Comparison of ENCODE assay signal across 6 cellular contexts in genomic region chr3:135084976-135085375, GRCh38.
"Had no signal": no experiment of that assay in that cellular context is flagged by ENCODE, and none has a peak within 500 bp of the region (broad histone marks: within the 10 kb centered on the region; RNA-seq: fewer than 3 reads in every experiment).

No MANE protein-coding gene starts in this region.

- H3K4me2 ChIP-seq: GM23338 had no signal

- H3K4me3 Mint-ChIP-seq: GM23338, H9 had no signal

- DNase-seq: H9, HCEC 1CT, IMR-90, KG1 had no signal

- ATAC-seq: GM23338, K562 had no signal

- H3K4me3 ChIP-seq: GM23338, K562 had no signal

- H2AFZ ChIP-seq: GM23338 had no signal

- H3K9me3 Mint-ChIP-seq: GM23338, H9 had no signal
